26 cellular contexts compared by ENCODE assay signal in the genomic region with DNA sequence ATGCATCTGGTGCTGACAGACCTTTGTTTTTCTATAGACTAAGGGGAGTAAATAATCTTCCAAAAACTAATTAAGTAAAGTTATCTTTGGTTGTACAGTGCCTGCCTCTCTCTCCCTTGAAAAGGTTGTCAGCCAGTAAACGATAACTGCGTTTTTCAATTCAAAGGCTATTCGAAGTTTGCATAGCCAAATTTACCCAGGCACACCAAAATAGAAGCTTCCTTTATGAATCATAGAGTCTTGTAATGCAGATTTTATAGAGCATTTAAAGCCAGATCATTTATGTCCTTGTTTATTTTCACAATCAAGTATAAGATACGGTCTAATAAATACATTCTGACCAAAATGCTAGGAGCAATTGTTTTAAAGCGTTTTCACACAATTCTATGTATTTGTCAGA. TPM values are rescaled to one million over a fixed set of nuclear protein-coding genes. Genes with fewer than 3 reads are reported as not detected.
"Had no signal": no experiment of that assay in that cellular context is flagged by ENCODE, and none has a peak within 500 bp of the region (broad histone marks: within the 10 kb centered on the region; RNA-seq: fewer than 3 reads in every experiment).

No MANE protein-coding gene starts in this region.

- DNase-seq: cortex of kidney; effector memory CD4-positive, alpha-beta T cell; gastrocnemius medialis; heart right ventricle; islet precursor cell; mammary epithelial cell; naive thymus-derived CD4-positive, alpha-beta T cell; nephron progenitor cell; ovary; sigmoid colon; stimulated activated CD4-positive, alpha-beta T cell treated with anti-CD3 and anti-CD28 coated beads, Interleukin-12 subunit alpha, Interleukin-12 subunit beta, amount 100 ng/mL, for 4 hours; stimulated activated naive CD4-positive, alpha-beta T cell; stomach; substantia nigra; thyroid gland had no signal

- ATAC-seq: gastrocnemius medialis; heart right ventricle; left lobe of liver; naive thymus-derived CD4-positive, alpha-beta T cell had no signal

- H3K36me3 Mint-ChIP-seq: naive thymus-derived CD4-positive, alpha-beta T cell; type B pancreatic cell had no signal

- H3K36me3 ChIP-seq: esophagus muscularis mucosa, gastrocnemius medialis, heart right ventricle, ovary, right atrium auricular region, sigmoid colon, stomach, thyroid gland had no signal

- H3K4me1 Mint-ChIP-seq: naive thymus-derived CD4-positive, alpha-beta T cell had no signal

- H3K27me3 ChIP-seq: esophagus muscularis mucosa, gastrocnemius medialis, heart right ventricle, ovary, right atrium auricular region, sigmoid colon, stomach, thyroid gland had no signal

- H3K27ac ChIP-seq: epithelial cell of prostate, esophagus muscularis mucosa, gastrocnemius medialis, heart right ventricle, ovary, right atrium auricular region, sigmoid colon, skin epidermis, stomach, thyroid gland had no signal

- H3K27ac Mint-ChIP-seq: naive thymus-derived CD4-positive, alpha-beta T cell; type B pancreatic cell had no signal

- H3K4me3 Mint-ChIP-seq: naive thymus-derived CD4-positive, alpha-beta T cell; nephron progenitor cell; type B pancreatic cell had no signal

- H3K9me3 Mint-ChIP-seq: nephron progenitor cell, type B pancreatic cell had no signal

- H3K4me3 ChIP-seq: esophagus muscularis mucosa, gastrocnemius medialis, heart right ventricle, ovary, right atrium auricular region, sigmoid colon, skin epidermis, stomach, thyroid gland had no signal

- H3K9me3 ChIP-seq: esophagus muscularis mucosa, gastrocnemius medialis, heart right ventricle, ovary, right atrium auricular region, stomach, thyroid gland had no signal

- H3K4me1 ChIP-seq: esophagus muscularis mucosa, gastrocnemius medialis, right atrium auricular region, sigmoid colon, stomach, thyroid gland had no signal

RNA-seq across cellular contexts. Expression of a gene that starts 1.5 kb away (rescaled TPM):
- total RNA-seq: fibroblast of villous mesenchyme; gastrocnemius medialis; heart right ventricle; left lobe of liver; lower leg skin; mammary epithelial cell; mesenteric fat pad; mononuclear cell; naive thymus-derived CD4-positive, alpha-beta T cell; ovary; posterior vena cava; right atrium auricular region; sigmoid colon; stomach; thyroid gland had no signal
- polyA plus RNA-seq: heart right ventricle; mammary epithelial cell; naive thymus-derived CD4-positive, alpha-beta T cell; ovary; sigmoid colon; stomach had no signal
